13 cellular contexts compared by ENCODE assay signal in the genomic region with DNA sequence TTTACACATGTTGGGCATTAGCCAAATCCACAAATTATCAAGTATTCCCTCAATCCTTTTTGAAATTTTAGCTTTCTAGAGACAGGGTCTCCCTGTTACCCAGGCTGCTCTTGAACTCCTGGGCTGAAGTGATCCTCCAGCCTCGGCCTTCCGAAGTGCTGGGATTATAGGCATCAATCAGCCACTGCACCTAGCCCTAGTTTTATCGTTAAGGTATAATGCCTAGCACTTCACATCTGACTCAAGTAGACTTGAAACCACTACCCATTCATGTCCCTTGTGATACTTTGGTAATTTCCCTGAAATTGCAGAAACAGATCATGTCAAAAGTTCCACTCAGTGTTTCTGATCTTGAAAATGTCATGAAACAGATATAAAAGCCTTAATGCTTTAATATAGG. TPM values are rescaled to one million over a fixed set of nuclear protein-coding genes. Genes with fewer than 3 reads are reported as not detected.
DNase-seq lines count a peak whose midpoint lies in the region; ATAC-seq, FAIRE-seq and TF ChIP-seq lines count a peak whose summit lies in the region.
"Had no signal": no experiment of that assay in that cellular context is flagged by ENCODE, and none has a peak within 500 bp of the region (broad histone marks: within the 10 kb centered on the region; RNA-seq: fewer than 3 reads in every experiment).

No MANE protein-coding gene starts in this region.

- 32% methylated on average over 3 of the region's 3 CpGs for WGBS in GM12878 (ENCODE audit: insufficient coverage, insufficient replicate concordance, low lambda C conversion rate, missing lambda C conversion rate)

- H3K27ac ChIP-seq in GM12878 (ENCODE audit: control insufficient read depth, insufficient read depth) = peak overlapping the region; percentile 10
- no peak overlapping the region for H3K27ac ChIP-seq in gastrocnemius medialis
- H3K27ac ChIP-seq in PC-3 (ENCODE audit: low read length) = no peak overlapping the region

- TF ChIP-seq POLR2A in GM12878 (IDR thresholded peaks at IDR 0.05; ENCODE audit: low read depth, low read length) (no peak), gastrocnemius medialis (IDR thresholded peaks at IDR 0.05) (no peak)

- H3K4me1 ChIP-seq in GM12878 (ENCODE audit: control insufficient read depth, insufficient read depth, low read length) (peaks cover 22% of the 10 kb centered on the region), gastrocnemius medialis (no peaks in the 10 kb centered on the region), PC-3 (ENCODE audit: insufficient read depth, low read length) (no peaks in the 10 kb centered on the region)

- peaks cover 2 to 9% of the 10 kb centered on the region in 2 experiments for H3K36me3 ChIP-seq in GM12878 (ENCODE audit: control insufficient read depth in 2 of 2, insufficient read depth in 2 of 2, low read length in 1 of 2)
- H3K36me3 ChIP-seq in gastrocnemius medialis = peaks cover 0 to 7% of the 10 kb centered on the region in 2 donors
- no peaks in the 10 kb centered on the region for H3K36me3 ChIP-seq in PC-3 (ENCODE audit: low read depth, low read length)

- intact Hi-C loops in GM12878 (cut with micrococcal nuclease; ENCODE audit: unreplicated experiment) (no loop called here), gastrocnemius medialis (cut with DNase I; ENCODE audit: low total_unique reads) (no loop called here), PC-3 (cut with micrococcal nuclease) (no loop called here)

- TF ChIP-seq EP300 in GM12878 (IDR thresholded peaks at IDR 0.05; ENCODE audit: borderline replicate concordance in 1 of 2, control insufficient read depth in 1 of 2, low read depth in 2 of 2, low read length in 2 of 2) = no peak

- H3K4me2 ChIP-seq in GM12878 (ENCODE audit: control insufficient read depth, insufficient read depth) (peak overlapping the region; percentile 57), PC-3 (ENCODE audit: low read length) (no peak overlapping the region)
- H3K4me2 ChIP-seq: smooth muscle cell had no signal

- in situ Hi-C loops in GM12878 (cut with MboI) (no loop called here), gastrocnemius medialis (cut with MboI; ENCODE audit: low sequenced_read_pairs in 4 of 4) (no loop called here)

- POLR2A ChIA-PET in GM12878 (lab: Charles Lee) = interaction anchor here (1.2 to 1.4 kb wide), 2 partner anchors 17 to 26 kb away, joined by 3 read pairs; a partner anchor contains a TSS
- POLR2A ChIA-PET in PC-3 (lab: Charles Lee; ENCODE audit: unreplicated experiment) = no interaction called here

- H3K27me3 ChIP-seq in GM12878 (replicated peaks in 1 of 2; ENCODE audit: control insufficient read depth in 2 of 2, insufficient read depth in 2 of 2, low read length in 1 of 2) = no peaks in the 10 kb centered on the region
- H3K27me3 ChIP-seq in gastrocnemius medialis = no peaks in the 10 kb centered on the region
- H3K27me3 ChIP-seq in PC-3 (ENCODE audit: low read length) = no peaks in the 10 kb centered on the region

- no TSS peak for BruUV-seq in GM12878 (replicated peaks; lab: Mats Ljungman, UMichigan)
- BruUV-seq in PC-3 (replicated peaks; lab: Mats Ljungman, UMichigan) = no TSS peak

- CTCF ChIA-PET in GM12878 (lab: Yijun Ruan, JAX) (interaction anchor here (0.7 to 1.4 kb wide), 4 partner anchors 9 to 91 kb away, joined by 3 to 4 read pairs (median 3); no protein-coding TSS in a partner anchor), PC-3 (lab: Charles Lee) (no interaction called here)

- H3K79me2 ChIP-seq in GM12878 (ENCODE audit: control insufficient read depth, insufficient read depth, low read length) (peaks cover 8% of the 10 kb centered on the region), PC-3 (ENCODE audit: low read length) (no peaks in the 10 kb centered on the region)

- no peak for FAIRE-seq in GM12878 (lab: Jason Lieb, UNC)
- FAIRE-seq: TTC549 had no signal

- no peaks in the 10 kb centered on the region for H3F3A ChIP-seq in PC-3 (ENCODE audit: low read length, unreplicated experiment)

- RAD21 ChIA-PET in GM12878 (lab: Charles Lee; ENCODE audit: unreplicated experiment) = no interaction called here

- no peaks in the 10 kb centered on the region for H3K9me2 ChIP-seq in PC-3 (replicated peaks; ENCODE audit: low read length)

- SMC1A ChIA-PET in GM12878 (lab: Charles Lee; ENCODE audit: uncharacterized antibody, unreplicated experiment) = interaction anchor here (1.2 to 2.2 kb wide), 3 partner anchors 15 to 21 kb away, joined by 3 to 6 read pairs (median 5); no protein-coding TSS in a partner anchor

- DNase-seq in GM12878 (ENCODE audit: low read depth, low spot score) (no peak), GF-D8 (lab: John Stamatoyannopoulos, UW) (no peak), SHP77 treated with DMSO at 0.1 percent for 48 hours (lab: John Stamatoyannopoulos, UW) (no peak), gastrocnemius medialis (no peak), PC-3 (no peak)
- DNase-seq: KG1, naive B cell, NCI-H2171 had no signal

- H3K4me3 ChIP-seq in GM12878 = no peak overlapping the region
- no peak overlapping the region for H3K4me3 ChIP-seq in gastrocnemius medialis
- no peak overlapping the region for H3K4me3 ChIP-seq in PC-3 (ENCODE audit: low read length)
- H3K4me3 ChIP-seq: smooth muscle cell had no signal

- ATAC-seq in GM18858 (IDR thresholded peaks at IDR 0.05; ENCODE audit: unreplicated experiment) = peak; percentile 53
- peak; percentile 50 for ATAC-seq in GM21447 (IDR thresholded peaks at IDR 0.05; ENCODE audit: unreplicated experiment)
- peak; percentile 49 for ATAC-seq in HG03196 (IDR thresholded peaks at IDR 0.05; ENCODE audit: unreplicated experiment)
- peak; percentile 78 for ATAC-seq in GM12878
- no peak for ATAC-seq in gastrocnemius medialis
- ATAC-seq in PC-3 = no peak

- no peak for TF ChIP-seq RAD21 in GM12878 (IDR thresholded peaks at IDR 0.05; ENCODE audit: insufficient read depth, low read depth, low read length)

- H2AFZ ChIP-seq in GM12878 (ENCODE audit: control insufficient read depth, low read depth, low read length) (no peak overlapping the region), PC-3 (ENCODE audit: low read length) (no peak overlapping the region)

- H3K9ac ChIP-seq in GM12878 (ENCODE audit: control insufficient read depth, insufficient read depth, low read length) (no peak overlapping the region), PC-3 (ENCODE audit: low read length) (no peak overlapping the region)

- H4K20me1 ChIP-seq in GM12878 (ENCODE audit: control insufficient read depth, insufficient read depth) (no peaks in the 10 kb centered on the region), PC-3 (ENCODE audit: low read length) (no peaks in the 10 kb centered on the region)

- H3K9me3 ChIP-seq in GM12878 (replicated peaks; ENCODE audit: control insufficient read depth, insufficient read depth, low read length) (no peaks in the 10 kb centered on the region), gastrocnemius medialis (no peaks in the 10 kb centered on the region), PC-3 (ENCODE audit: low read length) (no peaks in the 10 kb centered on the region)

- TF ChIP-seq CTCF in GM12878 (IDR thresholded peaks at IDR 0.05 in 2 of 3, conservative IDR thresholded peaks at IDR 0.05 in 1 of 3; ENCODE audit: control insufficient read depth in 2 of 3, extremely low read depth in 1 of 3, insufficient read depth in 1 of 3, low read depth in 3 of 3, low read length in 3 of 3) = no peak
- TF ChIP-seq CTCF in gastrocnemius medialis (IDR thresholded peaks at IDR 0.05 in 4 of 5, conservative IDR thresholded peaks at IDR 0.05 in 1 of 5) = no peak
- TF ChIP-seq CTCF in PC-3 (conservative IDR thresholded peaks at IDR 0.05; ENCODE audit: low read depth, low read length) = no peak

TF ChIP-seq in GM12878, 131 proteins besides CTCF, POLR2A, EP300 and RAD21:
- TF ChIP-seq YY1 (IDR thresholded peaks at IDR 0.05; ENCODE audit: low read depth, low read length) (no peak), RUNX3 (IDR thresholded peaks at IDR 0.05; ENCODE audit: low read length) (0 out of 2 replicates have a peak, but pooled peaks have one; percentile 30)
TF ChIP-seq in GM12878: peak in this region for 1.

RNA-seq across cellular contexts. Expression of a gene that starts 26.3 kb away (rescaled TPM):
- 72.3 and 79.5 TPM in 2 replicates for total RNA-seq in GM12878 (2013; cell fraction: nucleolus; rRNA removed)
- total RNA-seq in GM12878 (2014; rRNA removed) = 25.6 and 33.2 TPM in 2 replicates
- 28.7 and 29.6 TPM in 2 replicates for total RNA-seq in GM12878 (2014; rRNA removed; fragmentation: Illumina TruSeq; extraction: Trizol)
- total RNA-seq in GM12878 (2021) = 27.5 and 28.3 TPM in 2 replicates
- polyA plus RNA-seq in GM12878 (2011; ENCODE audit: low read depth) = 9.7 TPM
- polyA plus RNA-seq in GM12878 (2011; rRNA removed) = 48.8 and 51.8 TPM in 2 replicates
- polyA plus RNA-seq in GM12878 (2011; cell fraction: cytosol; rRNA removed) = 26.1 and 27.5 TPM in 2 replicates
- polyA plus RNA-seq in GM12878 (2011; cell fraction: nucleus; rRNA removed) = 28.5 and 37.9 TPM in 2 replicates
- 14.2 and 20.9 TPM in 2 replicates for polyA plus RNA-seq in GM12878 (2012)
- 31.8 and 41.5 TPM in 2 replicates for polyA plus RNA-seq in GM12878 (2014; fragmentation: Illumina TruSeq; extraction: Trizol)
- 1 to 10 TPM; 7.9 to 9.9 TPM for polyA plus RNA-seq in GM12878 (2014; fragmentation: Nextera tagmentation; extraction: Ambion mirVana)
- polyA plus RNA-seq in GM12878 (2014; rRNA removed) = 14.4 and 16.9 TPM in 2 replicates
- 1 to 10 TPM; 6.7 to 7.1 TPM for polyA plus RNA-seq in GM12878 (2016; fragmentation: Nextera tagmentation; extraction: Ambion mirVana)
- 67.7 and 88.7 TPM in 2 replicates for polyA minus RNA-seq in GM12878 (2011; rRNA and poly(A)+ RNA removed)
- 16.7 and 21.2 TPM in 2 replicates for polyA minus RNA-seq in GM12878 (2011; cell fraction: cytosol; rRNA and poly(A)+ RNA removed)
- 37.4 and 51.3 TPM in 2 replicates for polyA minus RNA-seq in GM12878 (2011; cell fraction: nucleus; rRNA and poly(A)+ RNA removed)
- 10 to 100 TPM in 3 of 4 donors, 1 to 10 TPM in 1; 8.8 to 14.9 (median 12.4) TPM for total RNA-seq in gastrocnemius medialis
- total RNA-seq in PC-3 (2014; rRNA removed) = 13.2 and 15.8 TPM in 2 replicates

Comparison
In these comparisons a context has a peak if more than half of its experiments do, and no peak if none do; other contexts are left out.
1. ATAC-seq: peak in GM18858 (single experiment), GM21447 (single experiment), HG03196 (single experiment) and GM12878 (single experiment); none in gastrocnemius medialis (0 of 2) and PC-3 (single experiment).